8 cellular contexts compared by ENCODE assay signal in genomic region chr13:41905600-41906254, GRCh38. TPM values are rescaled to one million over a fixed set of nuclear protein-coding genes. Genes with fewer than 3 reads are reported as not detected.
A peak's percentile ranks its signal among the peaks of the same experiment; 100 is the strongest.
DNase-seq lines count a peak whose midpoint lies in the region; ATAC-seq and TF ChIP-seq lines count a peak whose summit lies in the region.

No MANE protein-coding gene starts in this region.

- H3K27me3 ChIP-seq in effector memory CD4-positive, alpha-beta T cell (replicated peaks; ENCODE audit: control insufficient read depth, insufficient read depth, low read length, poor library complexity, severe bottlenecking): no peaks in the 10 kb centered on the region

- DNase-seq in ELR (ENCODE audit: low read depth) (peak; percentile 76), SK-N-DZ (ENCODE audit: low spot score) (peak; percentile 21), fibroblast of villous mesenchyme (ENCODE audit: low read depth) (peak; percentile 35), stromal cell of bone marrow (ENCODE audit: low read depth) (peak; percentile 22)
- no peak for DNase-seq in effector memory CD4-positive, alpha-beta T cell

- ATAC-seq in GM21360 (IDR thresholded peaks at IDR 0.05; ENCODE audit: unreplicated experiment) (peak; percentile 96), HG03571 (IDR thresholded peaks at IDR 0.05; ENCODE audit: unreplicated experiment) (peak; percentile 87), GM21717 (IDR thresholded peaks at IDR 0.05; ENCODE audit: unreplicated experiment) (no peak)

- peaks cover 8% of the 10 kb centered on the region for H3K36me3 ChIP-seq in effector memory CD4-positive, alpha-beta T cell (ENCODE audit: control insufficient read depth, insufficient read depth, low read length)

- no peaks in the 10 kb centered on the region for H3K9me3 ChIP-seq in effector memory CD4-positive, alpha-beta T cell (ENCODE audit: control insufficient read depth, low read length)

- peak; percentile 61 for TF ChIP-seq CTCF in fibroblast of villous mesenchyme (IDR thresholded peaks at IDR 0.05; ENCODE audit: insufficient read depth, low read depth, low read length)

- H3K4me1 ChIP-seq in effector memory CD4-positive, alpha-beta T cell (ENCODE audit: control insufficient read depth, insufficient read depth, low read length, poor library complexity, severe bottlenecking): no peaks in the 10 kb centered on the region

- H3K4me3 ChIP-seq in fibroblast of villous mesenchyme (ENCODE audit: low read depth, low read length): no peak overlapping the region
- H3K4me3 ChIP-seq in effector memory CD4-positive, alpha-beta T cell (ENCODE audit: insufficient read depth, low read depth, low read length, poor library complexity, severe bottlenecking): no peak overlapping the region

- H3K27ac ChIP-seq in effector memory CD4-positive, alpha-beta T cell (ENCODE audit: insufficient read depth, low read length, poor library complexity, severe bottlenecking): no peak overlapping the region

RNA-seq across cellular contexts. Expression of gene VWA8, which starts 55.2 kb away (rescaled TPM):
- polyA plus RNA-seq in SK-N-DZ (2014; cell fraction: cytosol; rRNA removed): 5.7 and 24.4 TPM in 2 replicates
- polyA plus RNA-seq in SK-N-DZ (2014; cell fraction: nucleus; rRNA removed): 6.6 and 35.8 TPM in 2 replicates
- 20.9 and 33.2 TPM in 2 replicates for total RNA-seq in fibroblast of villous mesenchyme

Comparison
In these comparisons a context has a peak if more than half of its experiments do, and no peak if none do; other contexts are left out.
1. DNase-seq: peak in ELR (single experiment), SK-N-DZ (single experiment), fibroblast of villous mesenchyme (single experiment) and stromal cell of bone marrow (single experiment); none in effector memory CD4-positive, alpha-beta T cell (0 of 3).